Comparison of ENCODE assay signal across 8 cellular contexts in the genomic region with DNA sequence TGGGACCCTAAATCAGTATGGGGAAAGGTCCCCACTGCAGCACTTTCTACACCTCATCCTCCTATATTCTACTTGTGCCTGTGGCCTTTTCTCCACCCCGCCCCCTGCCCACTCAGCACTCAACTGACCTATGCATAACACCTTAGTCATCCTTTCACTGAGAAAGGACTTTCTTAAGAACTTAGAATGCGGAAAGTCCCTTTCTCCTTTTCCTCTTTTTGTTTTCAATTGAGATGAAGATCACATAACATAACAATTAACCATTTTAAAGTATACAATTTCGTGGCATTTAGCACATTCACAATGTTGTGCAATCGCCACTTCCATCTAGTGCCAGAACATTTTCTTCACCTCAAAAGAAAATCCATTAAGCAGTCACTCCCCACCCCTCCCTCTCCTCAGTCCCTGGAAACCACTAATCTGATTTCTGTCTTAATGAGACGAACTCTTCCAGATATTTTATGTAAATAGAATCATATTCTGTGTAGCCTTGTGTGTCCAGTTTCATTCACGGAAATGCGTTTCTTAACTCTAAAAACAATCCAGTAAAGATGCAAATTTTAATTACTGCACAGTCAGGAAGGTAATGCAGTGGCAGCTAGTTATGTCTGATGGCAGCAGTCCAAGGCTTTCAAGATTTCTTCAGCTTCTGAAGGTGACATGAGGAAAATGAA. TPM values are rescaled to one million over a fixed set of nuclear protein-coding genes. Genes with fewer than 3 reads are reported as not detected.
DNase-seq lines count a peak whose midpoint lies in the region; ATAC-seq and TF ChIP-seq lines count a peak whose summit lies in the region.

No MANE protein-coding gene starts in this region.

- H3K4me3 ChIP-seq in fibroblast of the aortic adventitia (ENCODE audit: low read depth, low read length), result no peak overlapping the region

- H3K27ac Mint-ChIP-seq in T-helper 2 cell treated with Interferon-gamma antibody and Interleukin-4, amounts not matched to agents 5 μg/mL and 100 μg/mL, for 36 hours, result no peak overlapping the region

- TF ChIP-seq CTCF in fibroblast of the aortic adventitia (IDR thresholded peaks at IDR 0.05; ENCODE audit: insufficient read depth, low read length), result no peak

- H3K4me3 Mint-ChIP-seq in T-helper 2 cell treated with Interferon-gamma antibody and Interleukin-4, amounts not matched to agents 5 μg/mL and 100 μg/mL, for 36 hours, result peak overlapping the region; percentile 5

- no peaks in the 10 kb centered on the region for H3K36me3 Mint-ChIP-seq in T-helper 2 cell treated with Interferon-gamma antibody and Interleukin-4, amounts not matched to agents 5 μg/mL and 100 μg/mL, for 36 hours (ENCODE audit: low read depth)

- H3K4me1 Mint-ChIP-seq in T-helper 2 cell treated with Interferon-gamma antibody and Interleukin-4, amounts not matched to agents 5 μg/mL and 100 μg/mL, for 36 hours (ENCODE audit: low read depth), result peaks cover 24% of the 10 kb centered on the region

- DNase-seq in T-helper 2 cell treated with Interferon-gamma antibody and Interleukin-4, amounts not matched to agents 5 μg/mL and 100 μg/mL, for 36 hours (ENCODE audit: low spot score), result peak; percentile 78
- peak; percentile 80 for DNase-seq in fibroblast of the aortic adventitia (ENCODE audit: low read depth)
- DNase-seq in stimulated activated CD8-positive, alpha-beta memory T cell treated with anti-CD3 and anti-CD28 coated beads, Interleukin-15, amount 100 ng/mL, for 48 hours (ENCODE audit: low read depth in 2 of 2), result peak; percentile 60 to 63
- no peak for DNase-seq in posterior vena cava (ENCODE audit: low spot score)
- no peak for DNase-seq in ecto neural progenitor cell (ENCODE audit: low spot score)

- H3K9me3 Mint-ChIP-seq in T-helper 2 cell treated with Interferon-gamma antibody and Interleukin-4, amounts not matched to agents 5 μg/mL and 100 μg/mL, for 36 hours, result no peaks in the 10 kb centered on the region

- intact Hi-C loops in posterior vena cava (cut with DNase I), result no loop called here

- H3K27me3 Mint-ChIP-seq in T-helper 2 cell treated with Interferon-gamma antibody and Interleukin-4, amounts not matched to agents 5 μg/mL and 100 μg/mL, for 36 hours (ENCODE audit: low read depth), result no peaks in the 10 kb centered on the region

- ATAC-seq in GM18511 (IDR thresholded peaks at IDR 0.05; ENCODE audit: unreplicated experiment), result peak; percentile 61
- ATAC-seq in HG02870 (IDR thresholded peaks at IDR 0.05; ENCODE audit: unreplicated experiment), result peak; percentile 62
- no peak for ATAC-seq in HG02981 (IDR thresholded peaks at IDR 0.05; ENCODE audit: unreplicated experiment)

RNA-seq across cellular contexts. Expression of gene FAS, which starts 41.7 kb away (rescaled TPM):
- total RNA-seq in fibroblast of the aortic adventitia (ENCODE audit: low replicate concordance) (55.5 and 61.9 TPM in 2 replicates), posterior vena cava (10 to 100 TPM; 30.7 to 40.7 TPM)

Comparison
In these comparisons a context has a peak if more than half of its experiments do, and no peak if none do; other contexts are left out.
1. DNase-seq: peak in T-helper 2 cell treated with Interferon-gamma antibody and Interleukin-4, amounts not matched to agents 5 μg/mL and 100 μg/mL, for 36 hours (single experiment), fibroblast of the aortic adventitia (single experiment) and stimulated activated CD8-positive, alpha-beta memory T cell treated with anti-CD3 and anti-CD28 coated beads, Interleukin-15, amount 100 ng/mL, for 48 hours (2 of 2); none in posterior vena cava (single experiment) and ecto neural progenitor cell (single experiment).